Comparison of ENCODE assay signal across 8 cellular contexts in genomic region chr1:27097484-27097917, GRCh38. TPM values are rescaled to one million over a fixed set of nuclear protein-coding genes. Genes with fewer than 3 reads are reported as not detected.
A peak's percentile ranks its signal among the peaks of the same experiment; 100 is the strongest.
DNase-seq lines count a peak whose midpoint lies in the region; ATAC-seq and TF ChIP-seq lines count a peak whose summit lies in the region.

No MANE protein-coding gene starts in this region.

- no peaks in the 10 kb centered on the region for H3K27me3 ChIP-seq in CD4-positive, alpha-beta memory T cell (ENCODE audit: insufficient read depth, low read length)
- H3K27me3 ChIP-seq in endodermal cell (ENCODE audit: control insufficient read depth, insufficient read depth, low read length, poor library complexity, severe bottlenecking) = no peaks in the 10 kb centered on the region

- CTCF ChIA-PET in CD4-positive, alpha-beta memory T cell (lab: Charles Lee; ENCODE audit: partially characterized antibody) = interaction anchor here (0.6 to 15.4 kb wide), 19 partner anchors 9 to 298 kb away, joined by 3 to 247 read pairs (median 4); no protein-coding TSS in a partner anchor
- CTCF ChIA-PET in HEK293T (lab: Yijun Ruan, JAX) = interaction anchor here (0.6 to 8.9 kb wide), 8 partner anchors 17 to 196 kb away, joined by 3 to 94 read pairs (median 3); no protein-coding TSS in a partner anchor
- CTCF ChIA-PET in activated CD8-positive, alpha-beta T cell treated with anti-CD3 and anti-CD28 coated beads, Interleukin-2, amount 10 ng/mL, durations not matched to agents 7 days and 5 days (lab: Charles Lee) = interaction anchor here (0.5 to 15.2 kb wide), 19 partner anchors 9 to 298 kb away, joined by 3 to 460 read pairs (median 5); no protein-coding TSS in a partner anchor

- no peak overlapping the region for H3K4me3 Mint-ChIP-seq in CD4-positive, alpha-beta memory T cell
- no peak overlapping the region for H3K4me3 Mint-ChIP-seq in activated CD8-positive, alpha-beta T cell treated with anti-CD3 and anti-CD28 coated beads, Interleukin-2, amount 10 ng/mL, durations not matched to agents 7 days and 5 days
- no peak overlapping the region for H3K4me3 Mint-ChIP-seq in endodermal cell

- H3K4me1 ChIP-seq in CD4-positive, alpha-beta memory T cell (ENCODE audit: insufficient read depth, low read length) = no peaks in the 10 kb centered on the region
- H3K4me1 ChIP-seq in endodermal cell (ENCODE audit: control insufficient read depth, insufficient read depth, low read length) = peaks cover 6% of the 10 kb centered on the region

- peak; percentile 64 to 72 (median 68) for DNase-seq in CD4-positive, alpha-beta memory T cell
- DNase-seq in HEK293T (ENCODE audit: extremely low spot score) (peak; percentile 85), NCI-H82 treated with DMSO at 0.1 percent for 48 hours (lab: John Stamatoyannopoulos, UW; ENCODE audit: unreplicated experiment) (peak; percentile 74), endodermal cell (peak; percentile 94), middle frontal gyrus (ENCODE audit: extremely low spot score, low spot score) (peak; percentile 48)
- DNase-seq in activated CD8-positive, alpha-beta T cell treated with anti-CD3 and anti-CD28 coated beads, Interleukin-2, amount 10 ng/mL, durations not matched to agents 7 days and 5 days = peak; percentile 85
- peak; percentile 39 to 47 for DNase-seq in stimulated activated CD8-positive, alpha-beta memory T cell treated with anti-CD3 and anti-CD28 coated beads, Interleukin-7, amount 100 ng/mL, for 1 hour (ENCODE audit: low read depth in 2 of 2)

- no peak overlapping the region for H3K9ac ChIP-seq in endodermal cell (ENCODE audit: extremely low read depth, low read length, poor library complexity, severe bottlenecking)

- peak overlapping the region in 1 of 7 donors; percentile 40 for H3K27ac Mint-ChIP-seq in CD4-positive, alpha-beta memory T cell
- H3K27ac Mint-ChIP-seq in activated CD8-positive, alpha-beta T cell treated with anti-CD3 and anti-CD28 coated beads, Interleukin-2, amount 10 ng/mL, durations not matched to agents 7 days and 5 days = no peak overlapping the region
- H3K27ac Mint-ChIP-seq in endodermal cell = no peak overlapping the region

- peaks cover 0 to 6% of the 10 kb centered on the region in 2 donors for H3K36me3 Mint-ChIP-seq in CD4-positive, alpha-beta memory T cell
- no peaks in the 10 kb centered on the region for H3K36me3 Mint-ChIP-seq in activated CD8-positive, alpha-beta T cell treated with anti-CD3 and anti-CD28 coated beads, Interleukin-2, amount 10 ng/mL, durations not matched to agents 7 days and 5 days (ENCODE audit: low read depth)
- no peaks in the 10 kb centered on the region for H3K36me3 Mint-ChIP-seq in endodermal cell (ENCODE audit: low read depth)

- peak; percentile 99 for TF ChIP-seq CTCF in endodermal cell (conservative IDR thresholded peaks at IDR 0.05)

- H3K4me3 ChIP-seq in CD4-positive, alpha-beta memory T cell (ENCODE audit: low read length in 2 of 2) = no peak overlapping the region
- H3K4me3 ChIP-seq in endodermal cell (ENCODE audit: low read length) = no peak overlapping the region

- no peaks in the 10 kb centered on the region for H3K27me3 Mint-ChIP-seq in CD4-positive, alpha-beta memory T cell
- no peaks in the 10 kb centered on the region for H3K27me3 Mint-ChIP-seq in activated CD8-positive, alpha-beta T cell treated with anti-CD3 and anti-CD28 coated beads, Interleukin-2, amount 10 ng/mL, durations not matched to agents 7 days and 5 days (ENCODE audit: low read depth)
- no peaks in the 10 kb centered on the region for H3K27me3 Mint-ChIP-seq in endodermal cell (ENCODE audit: insufficient read depth)

- no peaks in the 10 kb centered on the region for H3K9me3 Mint-ChIP-seq in CD4-positive, alpha-beta memory T cell
- H3K9me3 Mint-ChIP-seq in activated CD8-positive, alpha-beta T cell treated with anti-CD3 and anti-CD28 coated beads, Interleukin-2, amount 10 ng/mL, durations not matched to agents 7 days and 5 days (ENCODE audit: insufficient read depth) = no peaks in the 10 kb centered on the region
- H3K9me3 Mint-ChIP-seq in endodermal cell = no peaks in the 10 kb centered on the region

- H3K36me3 ChIP-seq in CD4-positive, alpha-beta memory T cell (ENCODE audit: insufficient read depth, low read length) = no peaks in the 10 kb centered on the region
- no peaks in the 10 kb centered on the region for H3K36me3 ChIP-seq in endodermal cell (ENCODE audit: control insufficient read depth, insufficient read depth, low read length)

- intact Hi-C loops in CD4-positive, alpha-beta memory T cell (cut with micrococcal nuclease) = loop anchor here (1.0 kb wide), 2 partner anchors 53 to 100 kb away; no protein-coding TSS in a partner anchor

- H3K4me1 Mint-ChIP-seq in CD4-positive, alpha-beta memory T cell = peaks cover 0 to 4% (median 3%) of the 10 kb centered on the region in 4 donors
- peaks cover 21% of the 10 kb centered on the region for H3K4me1 Mint-ChIP-seq in activated CD8-positive, alpha-beta T cell treated with anti-CD3 and anti-CD28 coated beads, Interleukin-2, amount 10 ng/mL, durations not matched to agents 7 days and 5 days (ENCODE audit: low read depth)
- peaks cover 8% of the 10 kb centered on the region for H3K4me1 Mint-ChIP-seq in endodermal cell

- no peak overlapping the region for H3K27ac ChIP-seq in CD4-positive, alpha-beta memory T cell (ENCODE audit: low read depth, low read length)
- no peak overlapping the region for H3K27ac ChIP-seq in endodermal cell (ENCODE audit: low read depth, low read length)

- peak; percentile 84 for ATAC-seq in activated CD8-positive, alpha-beta T cell treated with anti-CD3 and anti-CD28 coated beads, Interleukin-2, amount 10 ng/mL, durations not matched to agents 7 days and 5 days
- ATAC-seq in GM18868 (IDR thresholded peaks at IDR 0.05; ENCODE audit: unreplicated experiment) = no peak

- no peaks in the 10 kb centered on the region for H3K9me3 ChIP-seq in CD4-positive, alpha-beta memory T cell (ENCODE audit: control insufficient read depth in 1 of 2, low read length in 2 of 2)
- H3K9me3 ChIP-seq in endodermal cell (ENCODE audit: control insufficient read depth, low read length) = no peaks in the 10 kb centered on the region

- POLR2A ChIA-PET in CD4-positive, alpha-beta memory T cell (lab: Charles Lee; ENCODE audit: partially characterized antibody) = interaction anchor here (1.2 kb wide), 1 partner anchor 52 kb away, joined by 3 read pairs; no protein-coding TSS in a partner anchor
- POLR2A ChIA-PET in HEK293T (lab: Yijun Ruan, JAX) = interaction anchor here (1.0 kb wide), 1 partner anchor 51 kb away, joined by 3 read pairs; no protein-coding TSS in a partner anchor
- POLR2A ChIA-PET in activated CD8-positive, alpha-beta T cell treated with anti-CD3 and anti-CD28 coated beads, Interleukin-2, amount 10 ng/mL, durations not matched to agents 7 days and 5 days (lab: Charles Lee) = no interaction called here

- 3 to 9% methylated on average over 4 of the region's 5 CpGs for WGBS in endodermal cell (ENCODE audit: insufficient coverage in 1 of 2, insufficient read length in 1 of 2), 2 experiments

TF ChIP-seq in HEK293T, 16 proteins besides CTCF, POLR2A, EP300 and RAD21:
- TF ChIP-seq L3MBTL2 (conservative IDR thresholded peaks at IDR 0.05) (no peak), ELF4 (IDR thresholded peaks at IDR 0.05) (no peak), NFRKB (IDR thresholded peaks at IDR 0.05) (no peak), BHLHE40 (IDR thresholded peaks at IDR 0.05; ENCODE audit: borderline replicate concordance) (no peak), TARDBP (IDR thresholded peaks at IDR 0.05) (no peak), LEF1 (IDR thresholded peaks at IDR 0.05; ENCODE audit: borderline replicate concordance) (no peak), CTBP1 (IDR thresholded peaks at IDR 0.05; ENCODE audit: borderline replicate concordance) (no peak), FOXA1 (IDR thresholded peaks at IDR 0.05) (no peak), ZNF384 (IDR thresholded peaks at IDR 0.05) (no peak), HDGF (IDR thresholded peaks at IDR 0.05; ENCODE audit: borderline replicate concordance) (no peak), ARNT (IDR thresholded peaks at IDR 0.05) (no peak), FOXM1 (IDR thresholded peaks at IDR 0.05; ENCODE audit: borderline replicate concordance) (no peak), FOXK2 (IDR thresholded peaks at IDR 0.05) (no peak)
- TF ChIP-seq, protein P1, sequence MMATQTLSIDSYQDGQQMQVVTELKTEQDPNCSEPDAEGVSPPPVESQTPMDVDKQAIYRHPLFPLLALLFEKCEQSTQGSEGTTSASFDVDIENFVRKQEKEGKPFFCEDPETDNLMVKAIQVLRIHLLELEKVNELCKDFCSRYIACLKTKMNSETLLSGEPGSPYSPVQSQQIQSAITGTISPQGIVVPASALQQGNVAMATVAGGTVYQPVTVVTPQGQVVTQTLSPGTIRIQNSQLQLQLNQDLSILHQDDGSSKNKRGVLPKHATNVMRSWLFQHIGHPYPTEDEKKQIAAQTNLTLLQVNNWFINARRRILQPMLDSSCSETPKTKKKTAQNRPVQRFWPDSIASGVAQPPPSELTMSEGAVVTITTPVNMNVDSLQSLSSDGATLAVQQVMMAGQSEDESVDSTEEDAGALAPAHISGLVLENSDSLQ (IDR thresholded peaks at IDR 0.05) = no peak

RNA-seq across cellular contexts. Expression of gene SLC9A1, which starts 57.4 kb away (rescaled TPM):
- 10 to 100 TPM; 11.4 to 13.2 TPM for total RNA-seq in CD4-positive, alpha-beta memory T cell
- 10 to 100 TPM in 1 of 2 donors, 1 to 10 TPM in 1; 2.1 to 15.0 TPM for polyA plus RNA-seq in CD4-positive, alpha-beta memory T cell
- 10 to 100 TPM; 28.3 to 29.0 TPM for total RNA-seq in activated CD8-positive, alpha-beta T cell treated with anti-CD3 and anti-CD28 coated beads, Interleukin-2, amount 10 ng/mL, durations not matched to agents 7 days and 5 days
- total RNA-seq in endodermal cell = 10 to 100 TPM; 25.9 to 34.7 TPM
- polyA plus RNA-seq in endodermal cell (2013, experiment 1 of 2) = 17.5 TPM
- polyA plus RNA-seq in endodermal cell (2013, experiment 2 of 2) = 18.6 TPM

Comparison
In these comparisons a context has a peak if more than half of its experiments do, and no peak if none do; other contexts are left out.
1. DNase-seq: peak in every context shown above with its lines; median percentile 94 in endodermal cell; 85 in HEK293T; 85 in activated CD8-positive, alpha-beta T cell treated with anti-CD3 and anti-CD28 coated beads, Interleukin-2, amount 10 ng/mL, durations not matched to agents 7 days and 5 days; 74 in NCI-H82 treated with DMSO at 0.1 percent for 48 hours; 68 in CD4-positive, alpha-beta memory T cell; 48 in middle frontal gyrus; 43 in stimulated activated CD8-positive, alpha-beta memory T cell treated with anti-CD3 and anti-CD28 coated beads, Interleukin-7, amount 100 ng/mL, for 1 hour.